In genomic region chr11:44626645-44627044, GRCh38 we compare ENCODE assay signal across 23 cellular contexts.
DNase-seq lines count a peak whose midpoint lies in the region; ATAC-seq and TF ChIP-seq lines count a peak whose summit lies in the region.
"Had no signal": no experiment of that assay in that cellular context is flagged by ENCODE, and none has a peak within 500 bp of the region (broad histone marks: within the 10 kb centered on the region; RNA-seq: fewer than 3 reads in every experiment).

No MANE protein-coding gene starts in this region.

- H3K27ac ChIP-seq in GM23338 (ENCODE audit: low read depth) (no peak overlapping the region), stomach smooth muscle (ENCODE audit: low read length) (peak overlapping the region; percentile 89), Karpas-422 (ENCODE audit: low read length) (no peak overlapping the region)
- H3K27ac ChIP-seq: C4-2B, neural progenitor cell had no signal

- H3K27ac Mint-ChIP-seq in GM23338 (no peak overlapping the region), memory B cell (peak overlapping the region; percentile 58)
- H3K27ac Mint-ChIP-seq: stimulated activated memory B cell treated with anti-CD40 and anti-IgM and Interleukin-4, amounts not matched to agents 10 μg/mL and 1 μg/mL and 100 μg/mL, for 72 hours had no signal

- 0 out of 2 replicates have a peak, but pooled peaks cover 6% of the 10 kb centered on the region for H3K27me3 ChIP-seq in GM23338 (ENCODE audit: insufficient read depth)
- H3K27me3 ChIP-seq in stomach smooth muscle (ENCODE audit: control insufficient read depth in 1 of 2, insufficient read depth in 2 of 2, low read length in 2 of 2), result no peaks in the 10 kb centered on the region
- no peaks in the 10 kb centered on the region for H3K27me3 ChIP-seq in Karpas-422 (ENCODE audit: low read length)
- H3K27me3 ChIP-seq: neural progenitor cell, Peyer's patch had no signal

- peaks cover 5% of the 10 kb centered on the region; the same call in 2 of the 3 replicates for H3K9me3 Mint-ChIP-seq in GM23338
- peaks cover 3% of the 10 kb centered on the region for H3K9me3 Mint-ChIP-seq in memory B cell
- H3K9me3 Mint-ChIP-seq: stimulated activated memory B cell treated with anti-CD40 and anti-IgM and Interleukin-4, amounts not matched to agents 10 μg/mL and 1 μg/mL and 100 μg/mL, for 72 hours had no signal

- no peak overlapping the region for H3K4me3 Mint-ChIP-seq in GM23338
- no peak overlapping the region for H3K4me3 Mint-ChIP-seq in memory B cell
- H3K4me3 Mint-ChIP-seq: neural progenitor cell; stimulated activated memory B cell treated with anti-CD40 and anti-IgM and Interleukin-4, amounts not matched to agents 10 μg/mL and 1 μg/mL and 100 μg/mL, for 72 hours had no signal

- H3K27me3 Mint-ChIP-seq in GM23338 (ENCODE audit: insufficient read depth, low read depth, poor library complexity) (peaks cover 21% of the 10 kb centered on the region), memory B cell (peaks cover 4% of the 10 kb centered on the region)

- H2AFZ ChIP-seq in GM23338, result no peak overlapping the region
- H2AFZ ChIP-seq in Karpas-422 (ENCODE audit: low read length), result no peak overlapping the region
- H2AFZ ChIP-seq: neural progenitor cell had no signal

- H3K9me2 ChIP-seq in GM23338 (ENCODE audit: insufficient read depth) (no peaks in the 10 kb centered on the region), Karpas-422 (replicated peaks; ENCODE audit: insufficient read depth, low read length) (no peaks in the 10 kb centered on the region)

- H3K4me3 ChIP-seq in GM23338 (no peak overlapping the region), stomach smooth muscle (ENCODE audit: low read length in 2 of 2) (no peak overlapping the region), Karpas-422 (ENCODE audit: low read length) (no peak overlapping the region)
- H3K4me3 ChIP-seq: HAP-1, lung, neural progenitor cell, Peyer's patch, smooth muscle cell had no signal

- no peak for TF ChIP-seq CTCF in GM23338 (conservative IDR thresholded peaks at IDR 0.05; ENCODE audit: low read depth in 2 of 2)

- peaks cover 0 to 5% of the 10 kb centered on the region in 2 donors for H3K9me3 ChIP-seq in stomach smooth muscle (ENCODE audit: control insufficient read depth in 2 of 2, low read length in 2 of 2)
- H3K9me3 ChIP-seq in Karpas-422 (ENCODE audit: low read length), result no peaks in the 10 kb centered on the region
- H3K9me3 ChIP-seq: HAP-1, Peyer's patch had no signal

- H3K9ac ChIP-seq in stomach smooth muscle (ENCODE audit: low read length in 2 of 2), result no peak overlapping the region
- H3K9ac ChIP-seq in Karpas-422 (ENCODE audit: low read length), result no peak overlapping the region
- H3K9ac ChIP-seq: neural progenitor cell had no signal

- no peaks in the 10 kb centered on the region for H3K79me2 ChIP-seq in GM23338 (replicated peaks; ENCODE audit: insufficient read depth)
- H3K79me2 ChIP-seq in Karpas-422 (ENCODE audit: low read length), result no peaks in the 10 kb centered on the region

- H3K36me3 ChIP-seq in GM23338 (ENCODE audit: insufficient read depth), result no peaks in the 10 kb centered on the region
- no peaks in the 10 kb centered on the region for H3K36me3 ChIP-seq in stomach smooth muscle (ENCODE audit: control insufficient read depth in 2 of 2, insufficient read depth in 2 of 2, low read length in 2 of 2)
- no peaks in the 10 kb centered on the region; the same call in 1 of the 2 replicates for H3K36me3 ChIP-seq in Karpas-422 (ENCODE audit: insufficient read depth, low read length)
- H3K36me3 ChIP-seq: HAP-1, neural progenitor cell, Peyer's patch had no signal

- no peak for ATAC-seq in GM23338
- no peak for ATAC-seq in memory B cell (ENCODE audit: low read depth)
- ATAC-seq: stimulated activated memory B cell treated with anti-CD40 and anti-IgM and Interleukin-4, amounts not matched to agents 10 μg/mL and 1 μg/mL and 100 μg/mL, for 72 hours had no signal

- no peaks in the 10 kb centered on the region for H4K20me1 ChIP-seq in GM23338 (replicated peaks; ENCODE audit: insufficient read depth)
- H4K20me1 ChIP-seq in Karpas-422 (ENCODE audit: insufficient read depth, low read depth, low read length), result no peaks in the 10 kb centered on the region

- no peaks in the 10 kb centered on the region for H3K36me3 Mint-ChIP-seq in GM23338 (ENCODE audit: low read depth)
- H3K36me3 Mint-ChIP-seq in memory B cell, result peaks cover 9% of the 10 kb centered on the region

- no peaks in the 10 kb centered on the region for H3F3A ChIP-seq in GM23338 (replicated peaks; ENCODE audit: low read depth)

- H3K4me1 Mint-ChIP-seq in GM23338 (peaks cover 10% of the 10 kb centered on the region), memory B cell (peaks cover 47% of the 10 kb centered on the region)

- H3K4me2 ChIP-seq in GM23338 (no peak overlapping the region), Karpas-422 (ENCODE audit: low read depth, low read length, poor library complexity, severe bottlenecking) (no peak overlapping the region)
- H3K4me2 ChIP-seq: neural progenitor cell, smooth muscle cell had no signal

- DNase-seq in activated effector memory CD4-positive, alpha-beta T cell treated with anti-CD3 and anti-CD28 coated beads, Interleukin-2, amount 50 U/mL, for 16 hours, result peak; percentile 13
- no peak for DNase-seq in activated effector memory CD4-positive, alpha-beta T cell treated with Interleukin-2 at 50 U/mL for 16 hours
- DNase-seq in GM23338 (ENCODE audit: low spot score), result no peak
- DNase-seq in memory B cell (ENCODE audit: low spot score in 2 of 2), result no peak
- no peak for DNase-seq in cortex of kidney (lab: John Stamatoyannopoulos, UW)
- DNase-seq in Karpas-422, result no peak
- no peak for DNase-seq in stimulated activated CD4-positive, alpha-beta T cell treated with anti-CD3 and anti-CD28 coated beads, Interleukin-4, amount 100 ng/mL, for 24 hours
- DNase-seq: activated CD4-positive, alpha-beta T cell treated with anti-CD3 and anti-CD28 coated beads for 1 hour; activated CD8-positive, alpha-beta memory T cell treated with anti-CD3 and anti-CD28 coated beads, Interleukin-2, amount 50 U/mL, for 4 hours; activated gamma-delta T cell treated with Interleukin-2 at 50 U/mL for 16 hours; Calu3; dermis blood vessel endothelial cell; kidney; NCI-H187; NCI-H526 treated with DMSO at 0.1 percent for 48 hours had no signal

- H3K4me1 ChIP-seq in GM23338 (ENCODE audit: insufficient read depth) (peaks cover 3% of the 10 kb centered on the region; the same call in 1 of the 2 replicates), stomach smooth muscle (ENCODE audit: control insufficient read depth, insufficient read depth, low read length) (peaks cover 55% of the 10 kb centered on the region), Karpas-422 (ENCODE audit: low read length) (no peaks in the 10 kb centered on the region)
- H3K4me1 ChIP-seq: HAP-1, neural progenitor cell had no signal

TF ChIP-seq in GM23338, 12 proteins besides CTCF, POLR2A, EP300 and RAD21:
- peak; percentile 79 for TF ChIP-seq ZNF331 (CRISPR knock-in tag; IDR thresholded peaks at IDR 0.05; ENCODE audit: low read depth)
- TF ChIP-seq STAT1 (IDR thresholded peaks at IDR 0.05; ENCODE audit: unreplicated experiment), result no peak
